Comparison of ENCODE assay signal across 12 cellular contexts in the genomic region with DNA sequence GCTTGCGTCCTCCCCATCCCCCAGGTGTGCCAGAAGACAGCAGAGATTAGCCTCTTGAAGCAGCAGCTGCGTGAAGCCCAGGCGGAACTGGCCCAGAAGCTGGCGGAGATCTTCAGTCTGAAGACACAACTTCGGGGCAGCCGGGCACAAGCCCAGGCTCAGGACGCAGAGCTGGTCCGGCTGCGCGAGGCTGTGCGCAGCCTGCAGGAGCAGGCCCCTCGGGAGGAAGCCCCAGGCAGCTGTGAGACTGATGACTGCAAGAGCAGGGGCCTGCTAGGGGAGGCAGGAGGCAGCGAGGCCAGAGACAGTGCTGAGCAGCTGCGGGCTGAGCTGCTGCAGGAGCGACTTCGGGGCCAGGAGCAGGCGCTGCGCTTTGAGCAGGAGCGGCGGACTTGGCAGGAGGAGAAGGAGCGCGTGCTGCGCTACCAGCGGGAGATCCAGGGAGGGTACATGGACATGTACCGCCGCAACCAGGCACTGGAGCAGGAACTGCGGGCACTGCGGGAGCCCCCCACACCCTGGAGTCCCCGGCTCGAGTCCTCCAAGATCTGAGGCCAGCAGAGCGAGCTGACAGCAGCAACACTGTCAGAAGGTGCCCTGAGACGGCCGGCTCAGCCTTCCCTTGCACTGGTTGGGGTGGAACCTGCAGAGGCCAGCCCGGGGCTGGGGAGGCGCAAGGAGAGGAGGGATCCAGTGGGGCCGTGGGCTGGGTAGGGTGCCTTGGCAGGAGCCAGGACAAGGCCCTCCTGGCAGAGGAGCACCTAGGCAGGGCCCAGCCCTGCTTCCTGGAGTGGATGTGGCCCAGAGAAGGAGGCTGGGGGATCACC. TPM values are rescaled to one million over a fixed set of nuclear protein-coding genes. Genes with fewer than 3 reads are reported as not detected.
DNase-seq lines count a peak whose midpoint lies in the region; ATAC-seq and TF ChIP-seq lines count a peak whose summit lies in the region.
"Had no signal": no experiment of that assay in that cellular context is flagged by ENCODE, and none has a peak within 500 bp of the region (broad histone marks: within the 10 kb centered on the region; RNA-seq: fewer than 3 reads in every experiment).

No MANE protein-coding gene starts in this region.

- in situ Hi-C loops in GM13976 (cut with MboI; ENCODE audit: low sequenced_read_pairs, unreplicated experiment), result no loop called here

- H3K27ac Mint-ChIP-seq in activated naive CD4-positive, alpha-beta T cell treated with anti-CD3 and anti-CD28 coated beads, Interleukin-2, amount 10 ng/mL, durations not matched to agents 7 days and 5 days, result no peak overlapping the region
- H3K27ac Mint-ChIP-seq: HFFc6; T-helper 1 cell treated with Interleukin-12 subunit alpha and Interleukin-12 subunit beta and Interleukin-4 antibody, amounts not matched to agents 30 μg/mL and 1 μg/mL, for 36 hours had no signal

- ATAC-seq in GM18502 (IDR thresholded peaks at IDR 0.05; ENCODE audit: poor library complexity, unreplicated experiment), result no peak

- no peaks in the 10 kb centered on the region for H3K27me3 ChIP-seq in rectal smooth muscle tissue (ENCODE audit: control insufficient read depth, insufficient read depth, low read length)

- H3K36me3 ChIP-seq in KOPT-K1 (ENCODE audit: insufficient read depth, low read length) (no peaks in the 10 kb centered on the region), rectal smooth muscle tissue (ENCODE audit: control insufficient read depth, insufficient read depth, low read length) (no peaks in the 10 kb centered on the region)

- no peak overlapping the region for H3K4me3 Mint-ChIP-seq in activated naive CD4-positive, alpha-beta T cell treated with anti-CD3 and anti-CD28 coated beads, Interleukin-2, amount 10 ng/mL, durations not matched to agents 7 days and 5 days
- H3K4me3 Mint-ChIP-seq: HFFc6, neural crest cell had no signal

- H3K27me3 Mint-ChIP-seq in activated naive CD4-positive, alpha-beta T cell treated with anti-CD3 and anti-CD28 coated beads, Interleukin-2, amount 10 ng/mL, durations not matched to agents 7 days and 5 days, result peaks cover 58% of the 10 kb centered on the region
- H3K27me3 Mint-ChIP-seq: activated naive CD8-positive, alpha-beta T cell had no signal

- CTCF ChIA-PET in activated naive CD4-positive, alpha-beta T cell treated with anti-CD3 and anti-CD28 coated beads, Interleukin-2, amount 10 ng/mL, durations not matched to agents 7 days and 5 days (lab: Charles Lee), result interaction anchor here (0.8 to 3.5 kb wide), 18 partner anchors 8 to 65 kb away, joined by 3 to 23 read pairs (median 7); no protein-coding TSS in a partner anchor

- no peaks in the 10 kb centered on the region for H3K9me3 ChIP-seq in KOPT-K1 (ENCODE audit: insufficient read depth, low read length, poor library complexity, severe bottlenecking)

- H3K36me3 Mint-ChIP-seq in activated naive CD4-positive, alpha-beta T cell treated with anti-CD3 and anti-CD28 coated beads, Interleukin-2, amount 10 ng/mL, durations not matched to agents 7 days and 5 days, result peaks cover 2% of the 10 kb centered on the region
- H3K36me3 Mint-ChIP-seq: activated naive CD8-positive, alpha-beta T cell had no signal

- H3K4me1 Mint-ChIP-seq in activated naive CD4-positive, alpha-beta T cell treated with anti-CD3 and anti-CD28 coated beads, Interleukin-2, amount 10 ng/mL, durations not matched to agents 7 days and 5 days, result peaks cover 12% of the 10 kb centered on the region

- H3K27ac ChIP-seq in KOPT-K1 (ENCODE audit: low read depth, low read length, poor library complexity, severe bottlenecking), result peak overlapping the region; percentile 36
- peak overlapping the region; percentile 17 for H3K27ac ChIP-seq in rectal smooth muscle tissue (ENCODE audit: low read depth, low read length)

- peak overlapping the region; percentile 66 for H3K4me3 ChIP-seq in rectal smooth muscle tissue (ENCODE audit: low read length)

- peak; percentile 15 for DNase-seq in GM13976 (ENCODE audit: low spot score)
- DNase-seq in cerebellum (ENCODE audit: low spot score), result peak; percentile 46
- DNase-seq in GF-D8 (lab: John Stamatoyannopoulos, UW), result no peak
- DNase-seq in activated CD8-positive, alpha-beta memory T cell treated with anti-CD3 and anti-CD28 coated beads, Interleukin-2, amount 50 U/mL, for 48 hours, result no peak
- no peak for DNase-seq in activated naive CD4-positive, alpha-beta T cell treated with anti-CD3 and anti-CD28 coated beads, Interleukin-2, amount 10 ng/mL, durations not matched to agents 7 days and 5 days

- no peak for TF ChIP-seq CTCF in GM13976 (IDR thresholded peaks at IDR 0.05; ENCODE audit: borderline replicate concordance, control extremely low read depth, extremely low read depth, insufficient read depth, missing control alignments)

- no peak overlapping the region for H3K9ac ChIP-seq in rectal smooth muscle tissue (ENCODE audit: low read length)

- no peaks in the 10 kb centered on the region for H3K9me3 Mint-ChIP-seq in activated naive CD4-positive, alpha-beta T cell treated with anti-CD3 and anti-CD28 coated beads, Interleukin-2, amount 10 ng/mL, durations not matched to agents 7 days and 5 days
- H3K9me3 Mint-ChIP-seq: HFFc6; neural crest cell; T-helper 1 cell treated with Interleukin-12 subunit alpha and Interleukin-12 subunit beta and Interleukin-4 antibody, amounts not matched to agents 30 μg/mL and 1 μg/mL, for 36 hours had no signal

- peaks cover 13% of the 10 kb centered on the region for H3K4me1 ChIP-seq in rectal smooth muscle tissue (ENCODE audit: control insufficient read depth, insufficient read depth, low read length)

RNA-seq across cellular contexts. Expression of a gene that starts 8.3 kb away (rescaled TPM):
- total RNA-seq in cerebellum, result 10.8 TPM

RNA-seq across cellular contexts. Expression of a gene that starts 9.2 kb away (rescaled TPM):
- total RNA-seq in cerebellum, result 22.0 TPM

RNA-seq across cellular contexts. Expression of a gene that starts 32.0 kb away (rescaled TPM):
- total RNA-seq in cerebellum, result 55.8 TPM

Comparison
In these comparisons a context has a peak if more than half of its experiments do, and no peak if none do; other contexts are left out.
1. DNase-seq: peak in GM13976 (single experiment) and cerebellum (single experiment); none in GF-D8 (single experiment), activated CD8-positive, alpha-beta memory T cell treated with anti-CD3 and anti-CD28 coated beads, Interleukin-2, amount 50 U/mL, for 48 hours (single experiment) and activated naive CD4-positive, alpha-beta T cell treated with anti-CD3 and anti-CD28 coated beads, Interleukin-2, amount 10 ng/mL, durations not matched to agents 7 days and 5 days (single experiment).